ENCODE assay signal across 22 cellular contexts in genomic region chr11:61154528-61154927, GRCh38. TPM values are rescaled to one million over a fixed set of nuclear protein-coding genes. Genes with fewer than 3 reads are reported as not detected.
A peak's percentile ranks its signal among the peaks of the same experiment; 100 is the strongest.
DNase-seq lines count a peak whose midpoint lies in the region; ATAC-seq and TF ChIP-seq lines count a peak whose summit lies in the region.
"Had no signal": no experiment of that assay in that cellular context is flagged by ENCODE, and none has a peak within 500 bp of the region (broad histone marks: within the 10 kb centered on the region; RNA-seq: fewer than 3 reads in every experiment).

No MANE protein-coding gene starts in this region.

- no peaks in the 10 kb centered on the region for H4K20me1 ChIP-seq in HCT116 (ENCODE audit: insufficient read depth)

- H3K79me2 ChIP-seq in HCT116 (ENCODE audit: insufficient read depth, low read length) = peaks cover 96% of the 10 kb centered on the region

- no peaks in the 10 kb centered on the region for H3K27me3 ChIP-seq in HCT116 (ENCODE audit: insufficient read depth, low read length)
- H3K27me3 ChIP-seq in WERI-Rb-1 (ENCODE audit: insufficient read depth, low read depth, severe bottlenecking) = no peaks in the 10 kb centered on the region
- H3K27me3 ChIP-seq in sigmoid colon = no peaks in the 10 kb centered on the region
- H3K27me3 ChIP-seq: BLaER1 treated with 17β-estradiol and CSF1 and Interleukin-3, amounts not matched to agents 10 nM and 100 nM; SJCRH30 had no signal

- no TSS peak for BruUV-seq in HCT116 (replicated peaks; lab: Mats Ljungman, UMichigan)

- H3K9me3 ChIP-seq in HCT116 (ENCODE audit: control insufficient read depth in 1 of 2, insufficient read depth in 1 of 2, low read depth in 1 of 2, low read length in 2 of 2) (peaks cover 5 to 8% of the 10 kb centered on the region in 2 experiments; a peak in 2 of 4 replicates), WERI-Rb-1 (ENCODE audit: severe bottlenecking) (peaks cover 5% of the 10 kb centered on the region), sigmoid colon (peaks cover 0 to 2% (median 0%) of the 10 kb centered on the region in 4 donors)
- H3K9me3 ChIP-seq: SJCRH30 had no signal

- no peaks in the 10 kb centered on the region for H3K9me2 ChIP-seq in HCT116 (ENCODE audit: insufficient read depth)

- ATAC-seq in HCT116 (no peak), HG02973 (IDR thresholded peaks at IDR 0.05; ENCODE audit: unreplicated experiment) (no peak), HG03280 (IDR thresholded peaks at IDR 0.05; ENCODE audit: unreplicated experiment) (no peak)
- ATAC-seq in activated CD4-positive, CD25-positive, alpha-beta regulatory T cell treated with anti-CD3 and anti-CD28 coated beads, Interleukin-2, amount 50 U/mL, for 24 hours = no peak
- ATAC-seq: CD8-positive, alpha-beta T cell; GM23338 had no signal

- no peak overlapping the region for H3K27ac ChIP-seq in HCT116 (ENCODE audit: low read depth, low read length)
- H3K27ac ChIP-seq in WERI-Rb-1 = peak overlapping the region; percentile 94; the same call in 1 of the 2 replicates
- H3K27ac ChIP-seq in sigmoid colon = peak overlapping the region; percentile 71 to 92 (median 84)
- H3K27ac ChIP-seq: BLaER1 treated with 17β-estradiol and CSF1 and Interleukin-3, amounts not matched to agents 10 nM and 100 nM; KMS-11 had no signal

- TF ChIP-seq POLR2A in HCT116 (IDR thresholded peaks at IDR 0.05; ENCODE audit: borderline replicate concordance, extremely low read depth, insufficient read depth, insufficient read length) (no peak), sigmoid colon (IDR thresholded peaks at IDR 0.05) (no peak)

- H3K4me1 ChIP-seq in HCT116 (ENCODE audit: control insufficient read depth in 1 of 2, insufficient read depth in 2 of 2, low read length in 2 of 2) = peaks cover 20 to 54% of the 10 kb centered on the region in 2 experiments
- peaks cover 0 to 70% (median 60%) of the 10 kb centered on the region in 4 donors for H3K4me1 ChIP-seq in sigmoid colon

- H3K4me2 ChIP-seq in HCT116 (ENCODE audit: low read length) = peak overlapping the region; percentile 77; the same call in 1 of the 2 replicates
- H3K4me2 ChIP-seq: GM23338, KMS-11 had no signal

- TF ChIP-seq RAD21 in HCT116 (IDR thresholded peaks at IDR 0.05; ENCODE audit: low read depth) = no peak

- TF ChIP-seq CTCF in HCT116 (IDR thresholded peaks at IDR 0.05 in 2 of 3, conservative IDR thresholded peaks at IDR 0.05 in 1 of 3; ENCODE audit: borderline replicate concordance in 1 of 3, insufficient read depth in 1 of 3, low read depth in 2 of 3, low read length in 2 of 3) (no peak), WERI-Rb-1 (IDR thresholded peaks at IDR 0.05; ENCODE audit: low read depth, low read length) (no peak), sigmoid colon (IDR thresholded peaks at IDR 0.05) (no peak)

- intact Hi-C loops in HCT116 (cut with micrococcal nuclease) = no loop called here
- intact Hi-C loops in sigmoid colon (cut with DNase I) = no loop called here

- no peak overlapping the region for H3K9ac ChIP-seq in HCT116 (ENCODE audit: low read length)
- H3K9ac ChIP-seq: KMS-11 had no signal

- H3K4me3 ChIP-seq in HCT116 (replicated peaks in 1 of 2; ENCODE audit: low read depth in 1 of 2, low read length in 2 of 2) = no peak overlapping the region
- H3K4me3 ChIP-seq in WERI-Rb-1 (ENCODE audit: low read depth, low read length) = no peak overlapping the region
- H3K4me3 ChIP-seq in sigmoid colon = no peak overlapping the region
- H3K4me3 ChIP-seq: BLaER1 treated with 17β-estradiol and CSF1 and Interleukin-3, amounts not matched to agents 10 nM and 100 nM; GM23338; SJCRH30 had no signal

- H3K36me3 ChIP-seq in HCT116 (ENCODE audit: control insufficient read depth in 1 of 2, insufficient read depth in 2 of 2, low read length in 2 of 2) (peaks cover 0 to 18% of the 10 kb centered on the region in 2 experiments; a peak in 2 of 4 replicates), WERI-Rb-1 (peaks cover 16% of the 10 kb centered on the region), sigmoid colon (no peaks in the 10 kb centered on the region)
- H3K36me3 ChIP-seq: SJCRH30 had no signal

- WGBS in sigmoid colon, 2 donors = 98% methylated on average over 4 of the region's 4 CpGs

- POLR2A ChIA-PET in HCT116 (lab: Charles Lee) = no interaction called here

- CTCF ChIA-PET in HCT116 (lab: Charles Lee) = no interaction called here

- no peak for TF ChIP-seq EP300 in sigmoid colon (IDR thresholded peaks at IDR 0.05)

- RAD21 ChIA-PET in HCT116 (lab: Charles Lee; ENCODE audit: low non-redundant PET in 1 of 2, low total read pairs in 2 of 2, uncharacterized antibody in 2 of 2, unreplicated experiment in 2 of 2) = no interaction called here

- no peak for DNase-seq in HCT116 (ENCODE audit: low read depth, low spot score)
- no peak for DNase-seq in WERI-Rb-1
- DNase-seq in mesenteric fat pad (ENCODE audit: low spot score) = peak; percentile 8
- DNase-seq in sigmoid colon = no peak
- DNase-seq in inferior parietal cortex (ENCODE audit: extremely low spot score) = no peak
- DNase-seq: CD8-positive, alpha-beta T cell; DND-41; HCEC 1CT; NCI-H1417 treated with DMSO at 0.1 percent for 48 hours; NCI-H1930; NCI-H226; NCI-H524; NCI-H82; SJCRH30 had no signal

- H2AFZ ChIP-seq in HCT116 (ENCODE audit: low read depth, low read length, poor library complexity, severe bottlenecking) = no peak overlapping the region
- H2AFZ ChIP-seq: GM23338 had no signal

TF ChIP-seq in HCT116, 20 proteins besides CTCF, POLR2A, EP300 and RAD21:
- no peak for TF ChIP-seq JUND (IDR thresholded peaks at IDR 0.05)
- no peak for TF ChIP-seq CBX3 (IDR thresholded peaks at IDR 0.05; ENCODE audit: low read depth)
- TF ChIP-seq MAX (IDR thresholded peaks at IDR 0.05) = no peak
- TF ChIP-seq ZNF274 (IDR thresholded peaks at IDR 0.05; ENCODE audit: low read depth, low read length) = no peak
- TF ChIP-seq SRF (IDR thresholded peaks at IDR 0.05; ENCODE audit: low read depth) = no peak
- no peak for TF ChIP-seq YY1 (IDR thresholded peaks at IDR 0.05; ENCODE audit: extremely low read depth, insufficient replicate concordance, low read depth, low read length)
- TF ChIP-seq ATF3 (IDR thresholded peaks at IDR 0.05) = no peak

RNA-seq across cellular contexts. Expression of gene VPS37C, which starts 6.7 kb away (rescaled TPM):
- total RNA-seq in HCT116 (2021; ENCODE audit: unreplicated experiment) (23.1 TPM), mesenteric fat pad (21.5 TPM), sigmoid colon (10 to 100 TPM in 3 of 4 donors, 1 to 10 TPM in 1; 8.6 to 25.4 (median 18.5) TPM)
- 17.7 and 20.4 TPM in 2 replicates for polyA plus RNA-seq in HCT116 (2012)
- polyA plus RNA-seq in sigmoid colon = 10 to 100 TPM; 16.9 to 19.3 (median 18.6) TPM

RNA-seq across cellular contexts. Expression of gene PGA3, which starts 48.8 kb away (rescaled TPM):
- total RNA-seq in HCT116 (2021; ENCODE audit: unreplicated experiment) (not detected), mesenteric fat pad (47.2 TPM), sigmoid colon (1 to 10 TPM in 1 of 4 donors, under 1 TPM in 1, not detected in 2; 0.33 to 2.5 TPM)
- polyA plus RNA-seq in HCT116 (2012) = not detected in 2 replicates
- 10 to 100 TPM in 2 of 3 donors, under 1 TPM in 1; 0.06 to 25.2 (median 14.3) TPM for polyA plus RNA-seq in sigmoid colon
- total RNA-seq: CD8-positive, alpha-beta T cell; G401; GM23338; RPMI7951; SJCRH30 had no signal

RNA-seq across cellular contexts. Expression of gene CD5, which starts 52.2 kb away (rescaled TPM):
- total RNA-seq in HCT116 (2021; ENCODE audit: unreplicated experiment) = 0.22 TPM
- 0.20 TPM in 2 replicates for polyA plus RNA-seq in HCT116 (2012)
- 0.26 TPM for total RNA-seq in mesenteric fat pad
- under 1 TPM in 2 of 4 donors, not detected in 2; 0.54 to 0.55 TPM for total RNA-seq in sigmoid colon
- 10 to 100 TPM in 1 of 3 donors, under 1 TPM in 2; 0.23 to 12.3 (median 0.60) TPM for polyA plus RNA-seq in sigmoid colon
- total RNA-seq: G401, GM23338, RPMI7951 had no signal
- polyA plus RNA-seq: GM23338 had no signal

Comparison
In these comparisons a context has a peak if more than half of its experiments do, and no peak if none do; other contexts are left out.
1. RNA of gene PGA3, which starts 48.8 kb away (total RNA-seq): 47.2 TPM in mesenteric fat pad (single experiment); 0.33 to 2.5 TPM in sigmoid colon and not detected in HCT116 (single experiment); every median in the first group is over 10 times any median in the second.